In genomic region chr1:46478721-46479485, GRCh38 we compare ENCODE assay signal across 26 cellular contexts. TPM values are rescaled to one million over a fixed set of nuclear protein-coding genes. Genes with fewer than 3 reads are reported as not detected.
"Had no signal": no experiment of that assay in that cellular context is flagged by ENCODE, and none has a peak within 500 bp of the region (broad histone marks: within the 10 kb centered on the region; RNA-seq: fewer than 3 reads in every experiment).

No MANE protein-coding gene starts in this region.

- H3K9me3 ChIP-seq: SJSA1 had no signal

- H3K36me3 Mint-ChIP-seq: activated CD8-positive, alpha-beta memory T cell treated with anti-CD3 and anti-CD28 coated beads, Interleukin-2, amount 10 ng/mL, durations not matched to agents 7 days and 5 days; activated naive CD8-positive, alpha-beta T cell; brain; IgD-negative memory B cell had no signal

- H3K4me3 Mint-ChIP-seq: activated B cell treated with CpG ODN at 0.5 μM for 24 hours; activated CD4-positive, alpha-beta T cell treated with anti-CD3 and anti-CD28 coated beads, Interleukin-2, amount 10 ng/mL, durations not matched to agents 24 days and 14 days; activated CD8-positive, alpha-beta memory T cell treated with anti-CD3 and anti-CD28 coated beads, Interleukin-2, amount 10 ng/mL, durations not matched to agents 7 days and 5 days; activated naive CD4-positive, alpha-beta T cell treated with anti-CD3 and anti-CD28 coated beads for 36 hours; activated naive CD8-positive, alpha-beta T cell; activated T-cell treated with anti-CD3 and anti-CD28 coated beads, Interleukin-2, amount 50 U/mL, for 24 hours; activated T-helper 1 cell treated with anti-CD3 and anti-CD28 coated beads, Interleukin-12 subunit alpha, Interleukin-12 subunit beta, Interleukin-2, Interleukin-4 antibody, amounts not matched to agents 30 ng/mL and 10 ng/mL and 1 ng/mL, durations not matched to agents 14 hours and 24 hours and 36 hours; brain; central memory CD8-positive, alpha-beta T cell; T-helper 17 cell had no signal

- H3K9me3 Mint-ChIP-seq: activated B cell treated with CpG ODN at 0.5 μM for 24 hours; activated CD4-positive, alpha-beta T cell treated with anti-CD3 and anti-CD28 coated beads, Interleukin-2, amount 10 ng/mL, durations not matched to agents 24 days and 14 days; activated naive CD4-positive, alpha-beta T cell treated with anti-CD3 and anti-CD28 coated beads for 36 hours; activated T-cell treated with anti-CD3 and anti-CD28 coated beads, Interleukin-2, amount 50 U/mL, for 24 hours; activated T-helper 1 cell treated with anti-CD3 and anti-CD28 coated beads, Interleukin-12 subunit alpha, Interleukin-12 subunit beta, Interleukin-2, Interleukin-4 antibody, amounts not matched to agents 30 ng/mL and 10 ng/mL and 1 ng/mL, durations not matched to agents 14 hours and 24 hours and 36 hours; central memory CD8-positive, alpha-beta T cell; IgD-negative memory B cell had no signal

- DNase-seq: activated B cell treated with CpG ODN at 0.5 μM for 24 hours; activated CD4-positive, alpha-beta T cell treated with anti-CD3 and anti-CD28 coated beads for 1 hour; activated CD4-positive, alpha-beta T cell treated with anti-CD3 and anti-CD28 coated beads, Interleukin-2, amount 10 ng/mL, durations not matched to agents 24 days and 14 days; activated CD4-positive, alpha-beta T cell treated with anti-CD3 and anti-CD28 coated beads, Interleukin-2, amount 50 U/mL, for 48 hours; activated CD8-positive, alpha-beta memory T cell treated with anti-CD3 and anti-CD28 coated beads, Interleukin-2, amount 10 ng/mL, durations not matched to agents 7 days and 5 days; activated effector memory CD4-positive, alpha-beta T cell treated with anti-CD3 and anti-CD28 coated beads, Interleukin-2, amount 50 U/mL, for 16 hours; activated naive CD4-positive, alpha-beta T cell treated with anti-CD3 and anti-CD28 coated beads for 36 hours; activated T-cell treated with anti-CD3 and anti-CD28 coated beads, Interleukin-2, amount 50 U/mL, for 24 hours; amygdala; NCI-H1092 treated with DMSO at 0.1 percent for 48 hours; NCI-H1417 treated with DMSO at 0.1 percent for 48 hours; NCI-H1694 treated with DMSO at 0.1 percent for 48 hours; NCI-H2029 treated with DMSO at 0.1 percent for 48 hours; NCI-H446; PC-3; SHP77; T-helper 17 cell; T-helper 9 cell had no signal

- H3K27ac Mint-ChIP-seq: activated B cell treated with CpG ODN at 0.5 μM for 24 hours; activated CD4-positive, alpha-beta T cell treated with anti-CD3 and anti-CD28 coated beads, Interleukin-2, amount 10 ng/mL, durations not matched to agents 24 days and 14 days; activated CD8-positive, alpha-beta memory T cell treated with anti-CD3 and anti-CD28 coated beads, Interleukin-2, amount 10 ng/mL, durations not matched to agents 7 days and 5 days; activated naive CD4-positive, alpha-beta T cell treated with anti-CD3 and anti-CD28 coated beads for 36 hours; activated naive CD8-positive, alpha-beta T cell; activated T-cell treated with anti-CD3 and anti-CD28 coated beads, Interleukin-2, amount 50 U/mL, for 24 hours; activated T-helper 1 cell treated with anti-CD3 and anti-CD28 coated beads, Interleukin-12 subunit alpha, Interleukin-12 subunit beta, Interleukin-2, Interleukin-4 antibody, amounts not matched to agents 30 ng/mL and 10 ng/mL and 1 ng/mL, durations not matched to agents 14 hours and 24 hours and 36 hours; IgD-negative memory B cell; T-helper 17 cell had no signal

- H3K4me3 ChIP-seq: SJSA1 had no signal

- H3K4me1 ChIP-seq: SJSA1 had no signal

- H3K27ac ChIP-seq: KMS-11, SJSA1 had no signal

- H3K36me3 ChIP-seq: SJSA1 had no signal

- H3K4me1 Mint-ChIP-seq: activated CD4-positive, alpha-beta T cell treated with anti-CD3 and anti-CD28 coated beads, Interleukin-2, amount 10 ng/mL, durations not matched to agents 24 days and 14 days; activated CD8-positive, alpha-beta memory T cell treated with anti-CD3 and anti-CD28 coated beads, Interleukin-2, amount 10 ng/mL, durations not matched to agents 7 days and 5 days; central memory CD8-positive, alpha-beta T cell had no signal

RNA-seq across cellular contexts. Expression of gene DMBX1, which starts 10.7 kb away (rescaled TPM):
- total RNA-seq: activated B cell treated with CpG ODN at 0.5 μM for 24 hours; activated naive CD4-positive, alpha-beta T cell treated with anti-CD3 and anti-CD28 coated beads for 36 hours; activated T-helper 1 cell treated with anti-CD3 and anti-CD28 coated beads, Interleukin-12 subunit alpha, Interleukin-12 subunit beta, Interleukin-2, Interleukin-4 antibody, amounts not matched to agents 30 ng/mL and 10 ng/mL and 1 ng/mL, durations not matched to agents 14 hours and 24 hours and 36 hours; MCF 10A; SJSA1; T-helper 17 cell had no signal
- polyA plus RNA-seq: IgD-negative memory B cell had no signal
